ENCODE assay signal across 8 cellular contexts in the genomic region with DNA sequence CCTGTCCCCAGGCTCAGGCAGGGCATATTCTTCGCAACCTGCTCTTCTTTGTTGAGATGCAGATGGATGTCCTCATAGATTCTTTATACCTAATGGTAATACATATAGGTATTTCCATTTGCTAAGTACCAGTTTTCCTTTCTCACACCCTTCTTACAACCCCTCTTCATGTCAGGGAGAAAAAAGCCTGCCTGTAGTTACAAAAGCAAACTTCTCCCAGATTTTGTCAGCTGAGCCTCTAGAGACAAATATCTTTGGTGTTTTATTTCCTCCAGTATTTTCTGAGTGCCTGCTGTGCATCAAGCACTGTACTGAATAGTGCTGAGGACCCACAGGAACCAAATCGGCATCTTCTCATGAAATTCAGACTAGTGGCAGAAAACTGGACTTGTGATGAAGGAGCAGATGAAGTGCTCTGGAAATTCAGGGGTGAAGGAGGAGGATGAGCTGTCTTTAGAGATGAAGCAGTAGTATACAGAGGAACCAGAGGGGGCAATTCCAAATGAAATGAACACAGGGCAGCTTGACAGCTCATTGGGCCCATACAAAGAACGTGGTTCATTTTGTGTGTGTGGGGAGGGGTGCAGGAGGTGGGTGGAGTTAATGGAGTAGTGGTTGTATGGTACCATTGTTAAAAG. TPM values are rescaled to one million over a fixed set of nuclear protein-coding genes. Genes with fewer than 3 reads are reported as not detected.
DNase-seq lines count a peak whose midpoint lies in the region; ATAC-seq, FAIRE-seq and TF ChIP-seq lines count a peak whose summit lies in the region.

No MANE protein-coding gene starts in this region.

- peaks cover 21% of the 10 kb centered on the region for H3K36me3 Mint-ChIP-seq in activated naive CD8-positive, alpha-beta T cell treated with anti-CD3 and anti-CD28 coated beads for 36 hours

- peak overlapping the region; percentile 92 for H3K27ac Mint-ChIP-seq in activated naive CD8-positive, alpha-beta T cell treated with anti-CD3 and anti-CD28 coated beads for 36 hours

- intact Hi-C loops in lower lobe of right lung (cut with DNase I) (no loop called here), pancreas (cut with DNase I) (no loop called here)

- WGBS in pancreas, 2 donors, result 80 to 81% methylated on average over 3 of the region's 3 CpGs

- H3K9me3 Mint-ChIP-seq in activated naive CD8-positive, alpha-beta T cell treated with anti-CD3 and anti-CD28 coated beads for 36 hours, result no peaks in the 10 kb centered on the region

- H3K36me3 ChIP-seq in HEK293 (ENCODE audit: control insufficient read depth in 2 of 2, insufficient read depth in 1 of 2, low read length in 2 of 2), result peaks cover 0 to 50% of the 10 kb centered on the region in 2 experiments; a peak in 2 of 3 replicates
- peaks cover 29% of the 10 kb centered on the region for H3K36me3 ChIP-seq in lower lobe of right lung
- H3K36me3 ChIP-seq in pancreas, result peaks cover 0 to 9% (median 0%) of the 10 kb centered on the region in 3 donors

- H3K4me1 ChIP-seq in HEK293 (ENCODE audit: control insufficient read depth, insufficient read depth, low read length) (peaks cover 5% of the 10 kb centered on the region; the same call in 1 of the 2 replicates), lower lobe of right lung (peaks cover 17% of the 10 kb centered on the region), pancreas (peaks cover 0 to 4% (median 0%) of the 10 kb centered on the region in 3 donors)

- CTCF ChIA-PET in HEK293 (lab: Yijun Ruan, JAX), result interaction anchor here (0.6 to 6.1 kb wide), 4 partner anchors 15 to 148 kb away, joined by 3 to 70 read pairs (median 4); no protein-coding TSS in a partner anchor

- H3K9me3 ChIP-seq in HEK293 (ENCODE audit: control insufficient read depth, insufficient read depth, low read depth, low read length) (no peaks in the 10 kb centered on the region), lower lobe of right lung (no peaks in the 10 kb centered on the region), pancreas (no peaks in the 10 kb centered on the region)

- H3K4me3 ChIP-seq in AG09309 (ENCODE audit: control insufficient read depth, low read depth, low read length) (peak overlapping the region; percentile 93), HEK293 (ENCODE audit: low read depth, low read length) (peak overlapping the region; percentile 63), lower lobe of right lung (peak overlapping the region; percentile 88), pancreas (peak overlapping the region in 2 of 4 donors; percentile 56 to 83)

- no peaks in the 10 kb centered on the region for H3K27me3 ChIP-seq in lower lobe of right lung (ENCODE audit: low read depth)
- H3K27me3 ChIP-seq in pancreas, result no peaks in the 10 kb centered on the region

- POLR2A ChIA-PET in HEK293 (lab: Yijun Ruan, JAX), result interaction anchor here (1.2 to 1.6 kb wide), 4 partner anchors 10 to 178 kb away, joined by 3 to 6 read pairs (median 5); a partner anchor contains a TSS

- DNase-seq in AG09309 (ENCODE audit: low read depth), result no peak
- DNase-seq in activated naive CD8-positive, alpha-beta T cell treated with anti-CD3 and anti-CD28 coated beads for 36 hours, result no peak
- DNase-seq in lower lobe of right lung, result no peak
- DNase-seq in pancreas, result no peak

- ATAC-seq in lower lobe of right lung, result no peak
- ATAC-seq in HG03196 (IDR thresholded peaks at IDR 0.05; ENCODE audit: unreplicated experiment), result no peak
- ATAC-seq in GM18858 (IDR thresholded peaks at IDR 0.05; ENCODE audit: unreplicated experiment), result no peak
- no peak for ATAC-seq in HG02885 (IDR thresholded peaks at IDR 0.05; ENCODE audit: poor library complexity, unreplicated experiment)
- no peak for ATAC-seq in pancreas

- H3K4me3 Mint-ChIP-seq in activated naive CD8-positive, alpha-beta T cell treated with anti-CD3 and anti-CD28 coated beads for 36 hours, result peak overlapping the region; percentile 71

- no peak for TF ChIP-seq CTCF in AG09309 (IDR thresholded peaks at IDR 0.05; ENCODE audit: control insufficient read depth, insufficient read depth, low read depth, low read length, missing control alignments)
- TF ChIP-seq CTCF in HEK293 (tag by site-specific recombination; IDR thresholded peaks at IDR 0.05), result no peak
- TF ChIP-seq CTCF in lower lobe of right lung (IDR thresholded peaks at IDR 0.05), result no peak
- no peak for TF ChIP-seq CTCF in pancreas (IDR thresholded peaks at IDR 0.05)

- H3K4me1 Mint-ChIP-seq in activated naive CD8-positive, alpha-beta T cell treated with anti-CD3 and anti-CD28 coated beads for 36 hours, result peaks cover 34% of the 10 kb centered on the region

- H3K27ac ChIP-seq in HEK293 (ENCODE audit: extremely low read depth, low read depth, low read length) (no peak overlapping the region), lower lobe of right lung (peak overlapping the region; percentile 95), pancreas (peak overlapping the region in 1 of 4 donors; percentile 8)

- FAIRE-seq in pancreas (lab: Jason Lieb, UNC), result no peak

- H3K27me3 Mint-ChIP-seq in activated naive CD8-positive, alpha-beta T cell treated with anti-CD3 and anti-CD28 coated beads for 36 hours, result no peaks in the 10 kb centered on the region

TF ChIP-seq in HEK293, 187 proteins besides CTCF, POLR2A, EP300 and RAD21:
- no peak for TF ChIP-seq HOXC10 (CRISPR knock-in tag; IDR thresholded peaks at IDR 0.05)
- no peak for TF ChIP-seq ZNF624 (tag by site-specific recombination; IDR thresholded peaks at IDR 0.05)
- TF ChIP-seq, protein P1, sequence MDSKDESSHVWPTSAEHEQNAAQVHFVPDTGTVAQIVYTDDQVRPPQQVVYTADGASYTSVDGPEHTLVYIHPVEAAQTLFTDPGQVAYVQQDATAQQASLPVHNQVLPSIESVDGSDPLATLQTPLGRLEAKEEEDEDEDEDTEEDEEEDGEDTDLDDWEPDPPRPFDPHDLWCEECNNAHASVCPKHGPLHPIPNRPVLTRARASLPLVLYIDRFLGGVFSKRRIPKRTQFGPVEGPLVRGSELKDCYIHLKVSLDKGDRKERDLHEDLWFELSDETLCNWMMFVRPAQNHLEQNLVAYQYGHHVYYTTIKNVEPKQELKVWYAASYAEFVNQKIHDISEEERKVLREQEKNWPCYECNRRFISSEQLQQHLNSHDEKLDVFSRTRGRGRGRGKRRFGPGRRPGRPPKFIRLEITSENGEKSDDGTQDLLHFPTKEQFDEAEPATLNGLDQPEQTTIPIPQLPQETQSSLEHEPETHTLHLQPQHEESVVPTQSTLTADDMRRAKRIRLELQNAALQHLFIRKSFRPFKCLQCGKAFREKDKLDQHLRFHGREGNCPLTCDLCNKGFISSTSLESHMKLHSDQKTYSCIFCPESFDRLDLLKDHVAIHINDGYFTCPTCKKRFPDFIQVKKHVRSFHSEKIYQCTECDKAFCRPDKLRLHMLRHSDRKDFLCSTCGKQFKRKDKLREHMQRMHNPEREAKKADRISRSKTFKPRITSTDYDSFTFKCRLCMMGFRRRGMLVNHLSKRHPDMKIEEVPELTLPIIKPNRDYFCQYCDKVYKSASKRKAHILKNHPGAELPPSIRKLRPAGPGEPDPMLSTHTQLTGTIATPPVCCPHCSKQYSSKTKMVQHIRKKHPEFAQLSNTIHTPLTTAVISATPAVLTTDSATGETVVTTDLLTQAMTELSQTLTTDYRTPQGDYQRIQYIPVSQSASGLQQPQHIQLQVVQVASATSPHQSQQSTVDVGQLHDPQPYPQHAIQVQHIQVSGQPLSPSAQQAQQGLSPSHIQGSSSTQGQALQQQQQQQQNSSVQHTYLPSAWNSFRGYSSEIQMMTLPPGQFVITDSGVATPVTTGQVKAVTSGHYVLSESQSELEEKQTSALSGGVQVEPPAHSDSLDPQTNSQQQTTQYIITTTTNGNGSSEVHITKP (tag by site-specific recombination; IDR thresholded peaks at IDR 0.05), result 0 out of 2 replicates have a peak, but pooled peaks have one; percentile 36
- no peak for TF ChIP-seq ZBTB7A (tag by site-specific recombination; IDR thresholded peaks at IDR 0.05; ENCODE audit: low read depth)
- no peak for TF ChIP-seq ZNF354C (tag by site-specific recombination; IDR thresholded peaks at IDR 0.05; ENCODE audit: borderline replicate concordance, low read depth)
- 0 out of 2 replicates have a peak, but pooled peaks have one; percentile 8 for TF ChIP-seq ZNF768 (tag by site-specific recombination; IDR thresholded peaks at IDR 0.05)

RNA-seq across cellular contexts. Expression of a gene that starts 33.4 kb away (rescaled TPM):
- 100 to 1,000 TPM; 105 to 114 TPM for total RNA-seq in activated naive CD8-positive, alpha-beta T cell treated with anti-CD3 and anti-CD28 coated beads for 36 hours
- total RNA-seq in lower lobe of right lung (10.6 TPM), pancreas (10 to 100 TPM in 1 of 6 donors, 1 to 10 TPM in 5; 1.6 to 10.9 (median 6.8) TPM)
- 1 to 10 TPM; 3.0 to 9.2 TPM for polyA plus RNA-seq in pancreas
